In genomic region chr6:36581716-36582115, GRCh38 we compare ENCODE assay signal across 22 cellular contexts. TPM values are rescaled to one million over a fixed set of nuclear protein-coding genes. Genes with fewer than 3 reads are reported as not detected.
DNase-seq lines count a peak whose midpoint lies in the region; ATAC-seq, FAIRE-seq and TF ChIP-seq lines count a peak whose summit lies in the region.
"Had no signal": no experiment of that assay in that cellular context is flagged by ENCODE, and none has a peak within 500 bp of the region (broad histone marks: within the 10 kb centered on the region; RNA-seq: fewer than 3 reads in every experiment).

No MANE protein-coding gene starts in this region.

- WGBS in trophoblast cell (ENCODE audit: extremely low coverage, insufficient coverage, insufficient read length), result no CpG with 5 or more reads among the region's 4 CpGs
- 77 to 87% methylated on average over 4 of the region's 4 CpGs for WGBS in pancreas, 2 donors

- H3K79me1 ChIP-seq in trophoblast cell (ENCODE audit: low read length), result peaks cover 13% of the 10 kb centered on the region

- DNase-seq in EH (ENCODE audit: low read depth) (peak; percentile 63), SJSA1 (ENCODE audit: low read depth in 1 of 2, low spot score in 2 of 2) (no peak), kidney glomerular epithelial cell (lab: John Stamatoyannopoulos, UW) (peak; percentile 49), trophoblast cell (peak in 1 of 2 donors; percentile 54), pancreas (no peak)
- DNase-seq: CD4-positive, CD25-positive, alpha-beta regulatory T cell; H9; NCI-H1092 treated with DMSO at 0.1 percent for 48 hours; NCI-H1436; NCI-H187; NCI-H2171 treated with DMSO at 0.1 percent for 48 hours; NCI-H524; NCI-H774; SHP77 had no signal

- H3K27me3 ChIP-seq in SJSA1 (replicated peaks), result no peaks in the 10 kb centered on the region
- no peaks in the 10 kb centered on the region for H3K27me3 ChIP-seq in trophoblast cell (ENCODE audit: insufficient read depth, low read length)
- H3K27me3 ChIP-seq in pancreas, result no peaks in the 10 kb centered on the region
- H3K27me3 ChIP-seq: BLaER1 had no signal

- H2AFZ ChIP-seq in trophoblast cell (ENCODE audit: insufficient read depth, low read length, poor library complexity), result no peak overlapping the region

- intact Hi-C loops in pancreas (cut with DNase I), result no loop called here

- H3K4me3 ChIP-seq in SJSA1, result no peak overlapping the region
- H3K4me3 ChIP-seq in trophoblast cell (ENCODE audit: low read depth, low read length), result no peak overlapping the region
- no peak overlapping the region for H3K4me3 ChIP-seq in pancreas
- H3K4me3 ChIP-seq: BLaER1, GM23338 had no signal

- H4K91ac ChIP-seq in trophoblast cell (ENCODE audit: low read depth, low read length), result no peak overlapping the region

- no peak overlapping the region for H3K14ac ChIP-seq in trophoblast cell (ENCODE audit: low read length)

- H3K4ac ChIP-seq in trophoblast cell (ENCODE audit: low read depth, low read length), result no peak overlapping the region

- no peaks in the 10 kb centered on the region for H3K79me2 ChIP-seq in trophoblast cell (ENCODE audit: control insufficient read depth, insufficient read depth, low read length, poor library complexity)

- H2BK120ac ChIP-seq in trophoblast cell (ENCODE audit: insufficient read depth, low read length, poor library complexity), result no peak overlapping the region

- no peak for FAIRE-seq in pancreas (lab: Jason Lieb, UNC)
- FAIRE-seq: D721Med, GM18507 had no signal

- H2AK5ac ChIP-seq in trophoblast cell (ENCODE audit: low read length), result no peak overlapping the region

- H2BK12ac ChIP-seq in trophoblast cell (ENCODE audit: low read length), result no peak overlapping the region

- no peak for ATAC-seq in HG03571 (IDR thresholded peaks at IDR 0.05; ENCODE audit: unreplicated experiment)
- ATAC-seq in pancreas, result no peak
- no peak for ATAC-seq in SK-N-SH treated with all-trans-retinoic acid at 6 μM for 48 hours
- ATAC-seq: GM23338 had no signal

- no peak overlapping the region for H3K4me2 ChIP-seq in trophoblast cell (ENCODE audit: low read length)
- H3K4me2 ChIP-seq: GM23338 had no signal

- H3K36me3 ChIP-seq in SJSA1 (no peaks in the 10 kb centered on the region), trophoblast cell (ENCODE audit: control insufficient read depth in 1 of 2, insufficient read depth in 2 of 2, low read length in 2 of 2) (no peaks in the 10 kb centered on the region), pancreas (no peaks in the 10 kb centered on the region)
- H3K36me3 ChIP-seq: BLaER1 had no signal

- peaks cover 56% of the 10 kb centered on the region for H3K4me1 ChIP-seq in SJSA1 (replicated peaks)
- peaks cover 15 to 20% of the 10 kb centered on the region in 2 experiments for H3K4me1 ChIP-seq in trophoblast cell (ENCODE audit: control insufficient read depth in 1 of 2, insufficient read depth in 2 of 2, low read length in 2 of 2)
- no peaks in the 10 kb centered on the region for H3K4me1 ChIP-seq in pancreas

- H3K9me3 ChIP-seq in SJSA1 (replicated peaks), result no peaks in the 10 kb centered on the region
- H3K9me3 ChIP-seq in trophoblast cell (ENCODE audit: insufficient read depth, low read depth, low read length), result no peaks in the 10 kb centered on the region
- H3K9me3 ChIP-seq in pancreas, result no peaks in the 10 kb centered on the region
- H3K9me3 ChIP-seq: BLaER1 had no signal

- no peak overlapping the region for H3K23ac ChIP-seq in trophoblast cell (ENCODE audit: low read length)

- no peak overlapping the region for H2BK5ac ChIP-seq in trophoblast cell (ENCODE audit: low read depth, low read length, poor library complexity)

- no peak overlapping the region for H4K8ac ChIP-seq in trophoblast cell (ENCODE audit: low read depth, low read length)

- H3K9ac ChIP-seq in trophoblast cell (ENCODE audit: low read length), result no peak overlapping the region
- H3K9ac ChIP-seq: BLaER1 had no signal

- H4K12ac ChIP-seq in trophoblast cell (ENCODE audit: low read depth, low read length), result peak overlapping the region; percentile 30

- TF ChIP-seq CTCF in pancreas (IDR thresholded peaks at IDR 0.05), result no peak

- H3K27ac ChIP-seq in SJSA1 (peak overlapping the region; percentile 10; the same call in 1 of the 2 replicates), trophoblast cell (ENCODE audit: low read depth, low read length) (no peak overlapping the region), pancreas (no peak overlapping the region)
- H3K27ac ChIP-seq: HL-60, RWPE1 had no signal

- H3K18ac ChIP-seq in trophoblast cell (ENCODE audit: low read length), result no peak overlapping the region

TF ChIP-seq in SK-N-SH treated with all-trans-retinoic acid at 6 μM for 48 hours, 23 proteins besides CTCF, POLR2A, EP300 and RAD21:
- no peak for TF ChIP-seq ZNF70 (CRISPR knock-in tag; IDR thresholded peaks at IDR 0.05)
- TF ChIP-seq RARB (CRISPR knock-in tag; IDR thresholded peaks at IDR 0.05), result no peak
- TF ChIP-seq ARNTL (CRISPR knock-in tag; IDR thresholded peaks at IDR 0.05; ENCODE audit: borderline replicate concordance, low read depth), result no peak
- no peak for TF ChIP-seq ESRRG (CRISPR knock-in tag; IDR thresholded peaks at IDR 0.05)
- TF ChIP-seq GLIS3 (CRISPR knock-in tag; IDR thresholded peaks at IDR 0.05), result no peak
- TF ChIP-seq CREB5 (CRISPR knock-in tag; IDR thresholded peaks at IDR 0.05; ENCODE audit: low read depth), result no peak

RNA-seq across cellular contexts. Expression of gene SRSF3, which starts 12.4 kb away (rescaled TPM):
- 351 and 398 TPM in 2 replicates for total RNA-seq in SJSA1 (2014; rRNA removed; shearing (Covaris generic))
- 254 and 259 TPM in 2 replicates for polyA plus RNA-seq in trophoblast cell (2013)
- total RNA-seq in pancreas, result 100 to 1,000 TPM in 4 of 6 donors, 10 to 100 TPM in 2; 60.5 to 122 (median 105) TPM
- 100 to 1,000 TPM in 1 of 2 donors, 10 to 100 TPM in 1; 72.8 to 114 TPM for polyA plus RNA-seq in pancreas

RNA-seq across cellular contexts. Expression of gene STK38, which starts 34.4 kb away (rescaled TPM):
- 38.0 and 39.3 TPM in 2 replicates for total RNA-seq in SJSA1 (2014; rRNA removed; shearing (Covaris generic))
- polyA plus RNA-seq in trophoblast cell (2013), result 18.7 and 19.4 TPM in 2 replicates
- total RNA-seq in pancreas, result 10 to 100 TPM in 2 of 6 donors, 1 to 10 TPM in 4; 4.7 to 18.4 (median 6.9) TPM
- polyA plus RNA-seq in pancreas, result 10 to 100 TPM; 10.1 to 16.7 TPM

Comparison
In these comparisons a context has a peak if more than half of its experiments do, and no peak if none do; other contexts are left out.
1. DNase-seq: peak in EH (single experiment) and kidney glomerular epithelial cell (single experiment); none in SJSA1 (0 of 2) and pancreas (0 of 6).